In genomic region chr6:163335056-163335455, GRCh38 we compare ENCODE assay signal across 21 cellular contexts.
DNase-seq lines count a peak whose midpoint lies in the region; ATAC-seq and TF ChIP-seq lines count a peak whose summit lies in the region.
"Had no signal": no experiment of that assay in that cellular context is flagged by ENCODE, and none has a peak within 500 bp of the region (broad histone marks: within the 10 kb centered on the region; RNA-seq: fewer than 3 reads in every experiment).

No MANE protein-coding gene starts in this region.

- H3K27me3 ChIP-seq in heart left ventricle (no peaks in the 10 kb centered on the region), right lobe of liver (no peaks in the 10 kb centered on the region), skeletal muscle tissue (ENCODE audit: control insufficient read depth in 3 of 3, insufficient read depth in 3 of 3, low read length in 3 of 3) (no peaks in the 10 kb centered on the region), aorta (ENCODE audit: control insufficient read depth in 1 of 2, insufficient read depth in 2 of 2, low read length in 1 of 2) (no peaks in the 10 kb centered on the region), MG63 (no peaks in the 10 kb centered on the region)
- H3K27me3 ChIP-seq: BE2C, body of pancreas had no signal

- ATAC-seq in heart left ventricle, result no peak
- no peak for ATAC-seq in right lobe of liver
- ATAC-seq in aorta (ENCODE audit: low FRiP score), result no peak
- ATAC-seq: activated CD4-positive, CD25-positive, alpha-beta regulatory T cell treated with anti-CD3 and anti-CD28 coated beads, Interleukin-2, amount 50 U/mL, for 24 hours; natural killer cell; SK-N-SH treated with all-trans-retinoic acid at 6 μM for 48 hours had no signal

- peaks cover 13 to 81% (median 57%) of the 10 kb centered on the region in 12 donors for H3K4me1 ChIP-seq in heart left ventricle
- no peaks in the 10 kb centered on the region for H3K4me1 ChIP-seq in right lobe of liver
- H3K4me1 ChIP-seq in skeletal muscle tissue (ENCODE audit: control insufficient read depth in 3 of 3, insufficient read depth in 3 of 3, low read length in 3 of 3), result peaks cover 56 to 67% (median 63%) of the 10 kb centered on the region in 3 donors
- no peaks in the 10 kb centered on the region for H3K4me1 ChIP-seq in aorta (ENCODE audit: control insufficient read depth in 1 of 2, insufficient read depth in 2 of 2, low read length in 2 of 2)
- H3K4me1 ChIP-seq: BE2C, body of pancreas had no signal

- H3K9me3 ChIP-seq in heart left ventricle (no peaks in the 10 kb centered on the region), right lobe of liver (no peaks in the 10 kb centered on the region), skeletal muscle tissue (ENCODE audit: control insufficient read depth in 3 of 3, low read length in 3 of 3) (no peaks in the 10 kb centered on the region), aorta (ENCODE audit: control insufficient read depth, low read length) (no peaks in the 10 kb centered on the region), MG63 (no peaks in the 10 kb centered on the region)
- H3K9me3 ChIP-seq: BE2C, body of pancreas had no signal

- peak overlapping the region; percentile 51 to 90 (median 83) for H3K9ac ChIP-seq in skeletal muscle tissue (ENCODE audit: low read depth in 1 of 3, low read length in 3 of 3)

- H3K36me3 ChIP-seq in heart left ventricle (no peaks in the 10 kb centered on the region), right lobe of liver (no peaks in the 10 kb centered on the region), skeletal muscle tissue (ENCODE audit: control insufficient read depth in 3 of 3, insufficient read depth in 3 of 3, low read length in 3 of 3) (no peaks in the 10 kb centered on the region), aorta (ENCODE audit: control insufficient read depth in 1 of 2, insufficient read depth in 2 of 2, low read length in 1 of 2) (no peaks in the 10 kb centered on the region), MG63 (no peaks in the 10 kb centered on the region)
- H3K36me3 ChIP-seq: BE2C had no signal

- H3K27ac ChIP-seq in heart left ventricle (peak overlapping the region; percentile 83 to 97 (median 94)), right lobe of liver (peak overlapping the region; percentile 24 to 67 (median 51)), skeletal muscle tissue (ENCODE audit: low read depth, low read length) (peak overlapping the region; percentile 98), aorta (ENCODE audit: low read depth in 1 of 2, low read length in 2 of 2) (peak overlapping the region; percentile 54 to 69)

- H3K4me3 ChIP-seq in heart left ventricle, result peak overlapping the region in 2 of 12 donors; percentile 12 to 19
- H3K4me3 ChIP-seq in right lobe of liver, result no peak overlapping the region
- H3K4me3 ChIP-seq in skeletal muscle tissue (ENCODE audit: low read length in 3 of 3), result peak overlapping the region in 1 of 3 donors; percentile 56
- H3K4me3 ChIP-seq in aorta (ENCODE audit: low read length in 2 of 2), result no peak overlapping the region
- H3K4me3 ChIP-seq in MG63, result no peak overlapping the region
- H3K4me3 ChIP-seq: body of pancreas had no signal

- TF ChIP-seq POLR2A in heart left ventricle (IDR thresholded peaks at IDR 0.05) (no peak), right lobe of liver (IDR thresholded peaks at IDR 0.05) (no peak)

- intact Hi-C loops in heart left ventricle (cut with DNase I), result loop anchor here in 9 of 10 donors (2.0 to 10.0 kb wide), 9 partner anchors 33 to 772 kb away; partner anchors contain the start of gene QKI (in 8 of the 9)
- intact Hi-C loops in cardiac septum (cut with DNase I), result loop anchor here (1.0 to 5.0 kb wide), 5 partner anchors 33 to 772 kb away; no protein-coding TSS in a partner anchor
- intact Hi-C loops in right lobe of liver (cut with DNase I), result no loop called here
- intact Hi-C loops in aorta (cut with DNase I), result loop anchor here in 1 of 2 donors (1.0 kb wide), 1 partner anchor 79 kb away; the partner anchor contains the start of gene QKI

- no peak for DNase-seq in heart left ventricle
- DNase-seq in cardiac septum (ENCODE audit: low spot score), result no peak
- DNase-seq in right lobe of liver, result no peak
- DNase-seq in aorta, result no peak
- DNase-seq in NCI-H345 (lab: John Stamatoyannopoulos, UW), result no peak
- no peak for DNase-seq in MG63
- no peak for DNase-seq in DMS79 treated with DMSO at 0.1 percent for 48 hours (lab: John Stamatoyannopoulos, UW)
- DNase-seq: activated T-cell treated with anti-CD3 and anti-CD28 coated beads, Interleukin-2, amount 50 U/mL, for 48 hours; BE2C; KG1; mammary epithelial cell; natural killer cell; NCI-H1048; NCI-H2029 treated with DMSO at 0.1 percent for 48 hours; NCI-H510A; NK-92 treated with Interleukin-12 subunit alpha and Interleukin-12 subunit beta, amount 100 ng/mL, for 24 hours; T1000 had no signal

- TF ChIP-seq CTCF in heart left ventricle (IDR thresholded peaks at IDR 0.05) (no peak), right lobe of liver (IDR thresholded peaks at IDR 0.05) (no peak)

- 71 to 89% (median 84%) methylated on average over 7 of the region's 7 CpGs for WGBS in heart left ventricle, 4 donors
- WGBS in right lobe of liver (ENCODE audit: insufficient coverage, low coverage, low lambda C conversion rate, missing lambda C conversion rate), result 80% methylated on average over 1 of the region's 7 CpGs
- WGBS in aorta, 2 donors, result 54% methylated on average over 7 of the region's 7 CpGs

Comparison
In these comparisons a context has a peak if more than half of its experiments do, and no peak if none do; other contexts are left out.
1. intact Hi-C loops: an anchor here in heart left ventricle (2.0 to 10.0 kb wide) and cardiac septum (1.0 to 5.0 kb wide); none called in right lobe of liver.